8 cellular contexts compared by ENCODE assay signal in genomic region chr3:46629571-46630517, GRCh38. TPM values are rescaled to one million over a fixed set of nuclear protein-coding genes. Genes with fewer than 3 reads are reported as not detected.
DNase-seq lines count a peak whose midpoint lies in the region; ATAC-seq lines count a peak whose summit lies in the region.

No MANE protein-coding gene starts in this region.

- in situ Hi-C loops in G401 (cut with HindIII; ENCODE audit: low sequenced_read_pairs), result no loop called here

- DNase-seq in G401 (ENCODE audit: low spot score), result peak; percentile 58
- DNase-seq in NCI-H2171 treated with DMSO at 0.1 percent for 48 hours (lab: John Stamatoyannopoulos, UW), result peak; percentile 50
- DNase-seq in activated CD4-positive, alpha-beta T cell treated with anti-CD3 and anti-CD28 coated beads for 48 hours, result peak; percentile 85
- peak; percentile 78 to 86 for DNase-seq in left colon
- DNase-seq in stimulated activated CD4-positive, alpha-beta T cell treated with anti-CD3 and anti-CD28 coated beads, Interleukin-1b, Interleukin-23, amount 100 ng/mL, for 24 hours (ENCODE audit: low read depth in 4 of 4, low spot score in 1 of 4), result peak; percentile 43 to 67 (median 53)

- ATAC-seq in HG02642 (IDR thresholded peaks at IDR 0.05; ENCODE audit: poor library complexity, unreplicated experiment), result peak; percentile 78
- ATAC-seq in left colon, result peak; percentile 80
- ATAC-seq in GM18858 (IDR thresholded peaks at IDR 0.05; ENCODE audit: unreplicated experiment), result no peak

- H3K27ac ChIP-seq in cingulate gyrus (ENCODE audit: low read depth, low read length), result peak overlapping the region; percentile 93

- intact Hi-C loops in left colon (cut with DNase I, micrococcal nuclease), result loop anchor here in 1 of 2 donors (5.0 kb wide), 1 partner anchor 143 kb away; no protein-coding TSS in a partner anchor

RNA-seq across cellular contexts. Expression of gene FAM240A, which starts 17.5 kb away (rescaled TPM):
- not detected in 2 replicates for total RNA-seq in G401 (2014; rRNA removed; shearing (Covaris generic))
- not detected for total RNA-seq in left colon
